5 cellular contexts compared by ENCODE assay signal in genomic region chr17:7323731-7324437, GRCh38. TPM values are rescaled to one million over a fixed set of nuclear protein-coding genes. Genes with fewer than 3 reads are reported as not detected.
DNase-seq lines count a peak whose midpoint lies in the region; ATAC-seq and TF ChIP-seq lines count a peak whose summit lies in the region.

No MANE protein-coding gene starts in this region.

- no peak overlapping the region for H3K4me3 ChIP-seq in OCI-LY1 (ENCODE audit: low read depth, low read length, poor library complexity, severe bottlenecking)

- no peak overlapping the region for H3K27ac Mint-ChIP-seq in activated naive CD8-positive, alpha-beta T cell treated with anti-CD3 and anti-CD28 coated beads for 36 hours

- H3K79me2 ChIP-seq in OCI-LY1 (ENCODE audit: insufficient read depth, low read length): no peaks in the 10 kb centered on the region

- H3K4me3 Mint-ChIP-seq in activated naive CD8-positive, alpha-beta T cell treated with anti-CD3 and anti-CD28 coated beads for 36 hours: no peak overlapping the region

- TF ChIP-seq CTCF in OCI-LY1 (IDR thresholded peaks at IDR 0.05; ENCODE audit: low read length): peak; percentile 92

- H2AFZ ChIP-seq in OCI-LY1 (ENCODE audit: low read length): no peak overlapping the region

- peaks cover 19% of the 10 kb centered on the region for H3K4me1 Mint-ChIP-seq in activated naive CD8-positive, alpha-beta T cell treated with anti-CD3 and anti-CD28 coated beads for 36 hours

- H4K20me1 ChIP-seq in OCI-LY1 (ENCODE audit: insufficient read depth, low read length): no peaks in the 10 kb centered on the region

- DNase-seq in activated naive CD8-positive, alpha-beta T cell treated with anti-CD3 and anti-CD28 coated beads for 36 hours: peak; percentile 61
- DNase-seq in myocyte (ENCODE audit: low read depth): peak; percentile 30

- no peaks in the 10 kb centered on the region for H3K27me3 Mint-ChIP-seq in activated naive CD8-positive, alpha-beta T cell treated with anti-CD3 and anti-CD28 coated beads for 36 hours

- peaks cover 69% of the 10 kb centered on the region for H3K36me3 ChIP-seq in OCI-LY1 (ENCODE audit: insufficient read depth, low read length)

- ATAC-seq in HG03097 (IDR thresholded peaks at IDR 0.05; ENCODE audit: low FRiP score, unreplicated experiment): no peak
- no peak for ATAC-seq in HG02610 (IDR thresholded peaks at IDR 0.05; ENCODE audit: unreplicated experiment)

- H3K36me3 Mint-ChIP-seq in activated naive CD8-positive, alpha-beta T cell treated with anti-CD3 and anti-CD28 coated beads for 36 hours: peaks cover 5% of the 10 kb centered on the region

- no peaks in the 10 kb centered on the region for H3K9me3 ChIP-seq in OCI-LY1 (ENCODE audit: low read length)

- peaks cover 13% of the 10 kb centered on the region for H3K4me1 ChIP-seq in OCI-LY1 (ENCODE audit: insufficient read depth, low read length, severe bottlenecking)

- 0 out of 2 replicates have a peak, but pooled peaks cover 2% of the 10 kb centered on the region for H3F3A ChIP-seq in OCI-LY1 (ENCODE audit: insufficient read depth, low read length)

- H3K4me2 ChIP-seq in OCI-LY1 (ENCODE audit: low read length): no peak overlapping the region

- H3K27me3 ChIP-seq in OCI-LY1 (ENCODE audit: insufficient read depth, low read length): no peaks in the 10 kb centered on the region

- H3K27ac ChIP-seq in OCI-LY1 (ENCODE audit: low read depth, low read length, poor library complexity, severe bottlenecking): no peak overlapping the region

- no peaks in the 10 kb centered on the region for H3K9me3 Mint-ChIP-seq in activated naive CD8-positive, alpha-beta T cell treated with anti-CD3 and anti-CD28 coated beads for 36 hours

- no peaks in the 10 kb centered on the region for H3K9me2 ChIP-seq in OCI-LY1 (ENCODE audit: low read depth, low read length)

- no peak overlapping the region for H3K9ac ChIP-seq in OCI-LY1 (ENCODE audit: low read length)

RNA-seq across cellular contexts. Expression of gene NEURL4, which starts 5.3 kb away (rescaled TPM):
- 10 to 100 TPM; 44.1 to 46.0 TPM for total RNA-seq in activated naive CD8-positive, alpha-beta T cell treated with anti-CD3 and anti-CD28 coated beads for 36 hours
- 19.5 and 22.3 TPM in 2 replicates for total RNA-seq in myocyte
- polyA plus RNA-seq in myocyte (2012): 23.3 TPM

RNA-seq across cellular contexts. Expression of gene GPS2, which starts 8.7 kb away (rescaled TPM):
- total RNA-seq in activated naive CD8-positive, alpha-beta T cell treated with anti-CD3 and anti-CD28 coated beads for 36 hours: 10 to 100 TPM; 58.4 to 62.6 TPM
- 92.2 and 95.8 TPM in 2 replicates for total RNA-seq in myocyte
- 73.7 TPM for polyA plus RNA-seq in myocyte (2012)

RNA-seq across cellular contexts. Expression of gene ACAP1, which starts 12.4 kb away (rescaled TPM):
- total RNA-seq in activated naive CD8-positive, alpha-beta T cell treated with anti-CD3 and anti-CD28 coated beads for 36 hours: 100 to 1,000 TPM; 235 to 238 TPM
- total RNA-seq in myocyte: not detected in 2 replicates
- polyA plus RNA-seq in myocyte (2012): 26.0 TPM

RNA-seq across cellular contexts. Expression of gene EIF5A, which starts 16.5 kb away (rescaled TPM):
- total RNA-seq in activated naive CD8-positive, alpha-beta T cell treated with anti-CD3 and anti-CD28 coated beads for 36 hours: 1,000 to 10,000 TPM; 1,429 to 1,492 TPM
- 510 and 518 TPM in 2 replicates for total RNA-seq in myocyte
- 606 TPM for polyA plus RNA-seq in myocyte (2012)

RNA-seq across cellular contexts. Expression of gene KCTD11, which starts 28.1 kb away (rescaled TPM):
- total RNA-seq in activated naive CD8-positive, alpha-beta T cell treated with anti-CD3 and anti-CD28 coated beads for 36 hours: 1 to 10 TPM; 4.0 to 4.5 TPM
- total RNA-seq in myocyte: 10.0 and 10.1 TPM in 2 replicates
- 50.9 TPM for polyA plus RNA-seq in myocyte (2012)

Comparison
In these comparisons a context has a peak if more than half of its experiments do, and no peak if none do; other contexts are left out.
1. RNA of gene ACAP1, which starts 12.4 kb away (total RNA-seq): 235 to 238 TPM in activated naive CD8-positive, alpha-beta T cell treated with anti-CD3 and anti-CD28 coated beads for 36 hours; not detected in myocyte; every median in the first group is over 100 times any median in the second.